In the genomic region with DNA sequence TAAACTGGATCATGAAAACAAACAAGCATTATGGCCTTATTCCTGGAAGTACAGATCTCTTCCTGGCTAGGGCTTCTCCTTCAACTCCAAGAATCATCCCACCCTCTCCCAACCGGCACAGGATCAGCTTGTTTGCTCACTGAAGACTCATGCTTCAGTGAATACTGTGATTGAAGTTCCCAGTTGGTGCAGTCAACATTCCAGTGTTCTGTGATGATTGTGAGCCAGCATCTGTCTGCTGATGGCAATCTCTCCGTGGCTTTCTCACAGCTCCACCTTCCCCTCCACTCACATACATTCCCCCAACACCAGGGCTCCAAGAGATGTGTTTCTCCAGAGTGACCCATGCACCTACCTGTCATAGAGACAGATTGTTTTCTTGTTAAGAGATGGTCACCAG, we compare ENCODE assay signal across 1 cellular context.
TF ChIP-seq lines count a peak whose summit lies in the region.

No MANE protein-coding gene starts in this region.

TF ChIP-seq in GM23338, 12 proteins besides CTCF, POLR2A, EP300 and RAD21 (continued from another document):
- TF ChIP-seq ZNF114 (CRISPR knock-in tag; IDR thresholded peaks at IDR 0.05) (no peak), EZH2 (IDR thresholded peaks at IDR 0.05; ENCODE audit: low read depth, unreplicated experiment) (no peak), ETS1 (IDR thresholded peaks at IDR 0.05) (no peak)
- TF ChIP-seq, protein P1, sequence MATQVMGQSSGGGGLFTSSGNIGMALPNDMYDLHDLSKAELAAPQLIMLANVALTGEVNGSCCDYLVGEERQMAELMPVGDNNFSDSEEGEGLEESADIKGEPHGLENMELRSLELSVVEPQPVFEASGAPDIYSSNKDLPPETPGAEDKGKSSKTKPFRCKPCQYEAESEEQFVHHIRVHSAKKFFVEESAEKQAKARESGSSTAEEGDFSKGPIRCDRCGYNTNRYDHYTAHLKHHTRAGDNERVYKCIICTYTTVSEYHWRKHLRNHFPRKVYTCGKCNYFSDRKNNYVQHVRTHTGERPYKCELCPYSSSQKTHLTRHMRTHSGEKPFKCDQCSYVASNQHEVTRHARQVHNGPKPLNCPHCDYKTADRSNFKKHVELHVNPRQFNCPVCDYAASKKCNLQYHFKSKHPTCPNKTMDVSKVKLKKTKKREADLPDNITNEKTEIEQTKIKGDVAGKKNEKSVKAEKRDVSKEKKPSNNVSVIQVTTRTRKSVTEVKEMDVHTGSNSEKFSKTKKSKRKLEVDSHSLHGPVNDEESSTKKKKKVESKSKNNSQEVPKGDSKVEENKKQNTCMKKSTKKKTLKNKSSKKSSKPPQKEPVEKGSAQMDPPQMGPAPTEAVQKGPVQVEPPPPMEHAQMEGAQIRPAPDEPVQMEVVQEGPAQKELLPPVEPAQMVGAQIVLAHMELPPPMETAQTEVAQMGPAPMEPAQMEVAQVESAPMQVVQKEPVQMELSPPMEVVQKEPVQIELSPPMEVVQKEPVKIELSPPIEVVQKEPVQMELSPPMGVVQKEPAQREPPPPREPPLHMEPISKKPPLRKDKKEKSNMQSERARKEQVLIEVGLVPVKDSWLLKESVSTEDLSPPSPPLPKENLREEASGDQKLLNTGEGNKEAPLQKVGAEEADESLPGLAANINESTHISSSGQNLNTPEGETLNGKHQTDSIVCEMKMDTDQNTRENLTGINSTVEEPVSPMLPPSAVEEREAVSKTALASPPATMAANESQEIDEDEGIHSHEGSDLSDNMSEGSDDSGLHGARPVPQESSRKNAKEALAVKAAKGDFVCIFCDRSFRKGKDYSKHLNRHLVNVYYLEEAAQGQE (IDR thresholded peaks at IDR 0.05; ENCODE audit: unreplicated experiment): no peak
